ENCODE assay signal across 21 cellular contexts in the genomic region with DNA sequence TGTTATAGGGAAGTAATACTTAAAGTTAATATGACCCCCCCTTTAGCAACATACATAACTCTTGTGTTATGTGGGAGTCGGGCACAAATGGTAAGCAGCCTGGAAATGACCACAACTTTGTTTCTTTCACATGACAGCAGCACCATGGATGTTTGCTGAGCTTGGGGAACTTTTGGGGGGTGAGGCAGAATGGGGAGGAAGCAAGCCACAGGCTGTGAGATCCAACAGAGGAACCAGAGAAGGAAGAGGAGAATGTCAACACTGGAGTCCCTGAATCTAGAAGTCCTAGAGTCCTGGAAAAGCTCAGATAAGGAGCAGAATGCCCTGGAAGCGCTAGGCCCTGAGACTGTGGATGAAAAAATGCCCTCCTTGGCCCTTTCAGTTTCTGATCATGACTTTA. TPM values are rescaled to one million over a fixed set of nuclear protein-coding genes. Genes with fewer than 3 reads are reported as not detected.
"Had no signal": no experiment of that assay in that cellular context is flagged by ENCODE, and none has a peak within 500 bp of the region (broad histone marks: within the 10 kb centered on the region; RNA-seq: fewer than 3 reads in every experiment).

No MANE protein-coding gene starts in this region.

- H3K4me1 ChIP-seq: esophagus muscularis mucosa, gastroesophageal sphincter, sigmoid colon, testis, transverse colon had no signal

- DNase-seq: effector memory CD8-positive, alpha-beta T cell; glutamatergic neuron; immature natural killer cell; left ventricle myocardium superior; mesendoderm; naive B cell; sigmoid colon; stimulated activated CD4-positive, alpha-beta T cell treated with anti-CD3 and anti-CD28 coated beads, Interleukin-2, amount 100 ng/mL, for 24 hours; stimulated activated CD4-positive, alpha-beta T cell treated with anti-CD3 and anti-CD28 coated beads, Interleukin-4, amount 100 ng/mL, for 4 hours; stimulated activated naive B cell treated with anti-CD40 and anti-IgM and Interleukin-4, amounts not matched to agents 10 μg/mL and 1 μg/mL and 100 μg/mL, for 72 hours; stimulated activated naive CD8-positive, alpha-beta T cell treated with anti-CD3 and anti-CD28 coated beads, Interleukin-15, amount 100 ng/mL, for 72 hours; testis; transverse colon had no signal

- H3K27ac Mint-ChIP-seq: effector memory CD8-positive, alpha-beta T cell; immature natural killer cell; naive B cell; stimulated activated naive B cell treated with anti-CD40 and anti-IgM and Interleukin-4, amounts not matched to agents 10 μg/mL and 1 μg/mL and 100 μg/mL, for 72 hours; stimulated activated naive CD8-positive, alpha-beta T cell treated with anti-CD3 and anti-CD28 coated beads, Interleukin-15, amount 100 ng/mL, for 72 hours had no signal

- H3K9me3 ChIP-seq: esophagus muscularis mucosa, gastroesophageal sphincter, sigmoid colon, testis, transverse colon had no signal

- H3K27ac ChIP-seq: epithelial cell of prostate, esophagus muscularis mucosa, gastroesophageal sphincter, sigmoid colon, skin epidermis, testis, transverse colon had no signal

- H3K4me3 ChIP-seq: esophagus muscularis mucosa, gastroesophageal sphincter, lung, sigmoid colon, skin epidermis, testis, transverse colon had no signal

- H3K4me3 Mint-ChIP-seq: effector memory CD8-positive, alpha-beta T cell; immature natural killer cell; naive B cell; nephron; stimulated activated naive B cell treated with anti-CD40 and anti-IgM and Interleukin-4, amounts not matched to agents 10 μg/mL and 1 μg/mL and 100 μg/mL, for 72 hours; stimulated activated naive CD8-positive, alpha-beta T cell treated with anti-CD3 and anti-CD28 coated beads, Interleukin-15, amount 100 ng/mL, for 72 hours had no signal

- H3K4me1 Mint-ChIP-seq: immature natural killer cell; naive B cell; stimulated activated naive B cell treated with anti-CD40 and anti-IgM and Interleukin-4, amounts not matched to agents 10 μg/mL and 1 μg/mL and 100 μg/mL, for 72 hours; stimulated activated naive CD8-positive, alpha-beta T cell treated with anti-CD3 and anti-CD28 coated beads, Interleukin-15, amount 100 ng/mL, for 72 hours had no signal

- H3K27me3 ChIP-seq: esophagus muscularis mucosa, gastroesophageal sphincter, sigmoid colon, testis, transverse colon had no signal

- H3K9me3 Mint-ChIP-seq: effector memory CD8-positive, alpha-beta T cell; nephron; stimulated activated naive B cell treated with anti-CD40 and anti-IgM and Interleukin-4, amounts not matched to agents 10 μg/mL and 1 μg/mL and 100 μg/mL, for 72 hours; stimulated activated naive CD8-positive, alpha-beta T cell treated with anti-CD3 and anti-CD28 coated beads, Interleukin-15, amount 100 ng/mL, for 72 hours had no signal

- ATAC-seq: effector memory CD8-positive, alpha-beta T cell; gastroesophageal sphincter; left ventricle myocardium superior; stimulated activated naive B cell treated with anti-CD40 and anti-IgM and Interleukin-4, amounts not matched to agents 10 μg/mL and 1 μg/mL and 100 μg/mL, for 72 hours; stimulated activated naive CD8-positive, alpha-beta T cell treated with anti-CD3 and anti-CD28 coated beads, Interleukin-15, amount 100 ng/mL, for 72 hours had no signal

- FAIRE-seq: keratinocyte had no signal

- H3K36me3 Mint-ChIP-seq: immature natural killer cell; naive B cell; stimulated activated naive B cell treated with anti-CD40 and anti-IgM and Interleukin-4, amounts not matched to agents 10 μg/mL and 1 μg/mL and 100 μg/mL, for 72 hours had no signal

- H3K36me3 ChIP-seq: transverse colon had no signal

RNA-seq across cellular contexts. Expression of a gene that starts 38.9 kb away (rescaled TPM):
- polyA plus RNA-seq: immature natural killer cell, keratinocyte had no signal

RNA-seq across cellular contexts. Expression of a gene that starts 40.2 kb away (rescaled TPM):
- total RNA-seq: gastroesophageal sphincter, pulmonary artery endothelial cell had no signal
- polyA plus RNA-seq: keratinocyte had no signal
